ENCODE assay signal across 21 cellular contexts in genomic region chr5:101429241-101429640, GRCh38.
DNase-seq lines count a peak whose midpoint lies in the region; ATAC-seq and TF ChIP-seq lines count a peak whose summit lies in the region.
"Had no signal": no experiment of that assay in that cellular context is flagged by ENCODE, and none has a peak within 500 bp of the region (broad histone marks: within the 10 kb centered on the region; RNA-seq: fewer than 3 reads in every experiment).

No MANE protein-coding gene starts in this region.

- no peaks in the 10 kb centered on the region for H4K20me1 ChIP-seq in fibroblast of lung (ENCODE audit: control insufficient read depth, extremely low read depth, insufficient read depth, low read length)

- H3K36me3 ChIP-seq in fibroblast of lung (ENCODE audit: control insufficient read depth, insufficient read depth, low read length), result no peaks in the 10 kb centered on the region
- H3K36me3 ChIP-seq: esophagus squamous epithelium, prostate gland, SJCRH30 had no signal

- no peak overlapping the region for H3K4me2 ChIP-seq in fibroblast of lung (ENCODE audit: extremely low read depth, insufficient read depth, low read length)

- ATAC-seq in HG03095 (IDR thresholded peaks at IDR 0.05; ENCODE audit: unreplicated experiment) (no peak), HG03439 (IDR thresholded peaks at IDR 0.05; ENCODE audit: unreplicated experiment) (no peak)
- ATAC-seq: Panc1 had no signal

- no peaks in the 10 kb centered on the region for H3K27me3 ChIP-seq in fibroblast of lung (ENCODE audit: control insufficient read depth, insufficient read depth, low read length)
- H3K27me3 ChIP-seq: esophagus squamous epithelium, SJCRH30 had no signal

- peak; percentile 73 for DNase-seq in AG10803 (ENCODE audit: low read depth)
- peak; percentile 30 for DNase-seq in LHCN-M2 (ENCODE audit: low read depth)
- DNase-seq in fibroblast of lung (ENCODE audit: low read depth in 2 of 2), result peak; percentile 29 to 79
- peak; percentile 44 for DNase-seq in renal cortical epithelial cell (ENCODE audit: low read depth)
- no peak for DNase-seq in RWPE1 (ENCODE audit: low spot score)
- DNase-seq: activated CD4-positive, alpha-beta T cell treated with anti-CD3 and anti-CD28 coated beads for 4 hours; activated naive CD4-positive, alpha-beta T cell treated with Interleukin-2 at 50 U/mL for 16 hours; activated T-cell treated with anti-CD3 and anti-CD28 coated beads, Interleukin-2, amount 50 U/mL, for 24 hours; CD8-positive, alpha-beta memory T cell; cortex of kidney; esophagus squamous epithelium; head of caudate nucleus; NCI-H1048; NCI-H187; NCI-H526; SJCRH30; substantia nigra had no signal

- H3K4me1 ChIP-seq in fibroblast of lung (ENCODE audit: control insufficient read depth, extremely low read depth, insufficient read depth, low read length), result no peaks in the 10 kb centered on the region
- H3K4me1 ChIP-seq: esophagus squamous epithelium, prostate gland, SJCRH30 had no signal

- POLR2A ChIA-PET in RWPE1 (lab: Yijun Ruan, JAX; ENCODE audit: low non-redundant PET), result no interaction called here

- CTCF ChIA-PET in RWPE1 (lab: Yijun Ruan, JAX), result no interaction called here

- H3K4me3 ChIP-seq in AG10803 (ENCODE audit: low read length) (no peak overlapping the region), fibroblast of lung (replicated peaks in 1 of 4; ENCODE audit: control extremely low read depth in 1 of 4, insufficient read depth in 1 of 4, low read depth in 3 of 4, low read length in 4 of 4) (no peak overlapping the region)
- H3K4me3 ChIP-seq: esophagus squamous epithelium, prostate gland, SJCRH30 had no signal

- no peak overlapping the region for H2AFZ ChIP-seq in fibroblast of lung (ENCODE audit: low read length)

- H3K79me2 ChIP-seq in fibroblast of lung (ENCODE audit: control insufficient read depth, insufficient read depth, low read length), result no peaks in the 10 kb centered on the region

- H3K27ac ChIP-seq in fibroblast of lung (ENCODE audit: insufficient read depth, low read length) (peak overlapping the region; percentile 23), RWPE1 (no peak overlapping the region)
- H3K27ac ChIP-seq: esophagus squamous epithelium, prostate gland, SJCRH30 had no signal

- TF ChIP-seq CTCF in AG10803 (conservative IDR thresholded peaks at IDR 0.05; ENCODE audit: low read length), result no peak
- no peak for TF ChIP-seq CTCF in fibroblast of lung (conservative IDR thresholded peaks at IDR 0.05 in 1 of 2, IDR thresholded peaks at IDR 0.05 in 1 of 2; ENCODE audit: low read depth in 1 of 2, low read length in 2 of 2)
- no peak for TF ChIP-seq CTCF in RWPE1 (conservative IDR thresholded peaks at IDR 0.05; ENCODE audit: low read depth)

- H3K9me3 ChIP-seq in fibroblast of lung (ENCODE audit: control insufficient read depth, insufficient read depth, low read depth, low read length), result no peaks in the 10 kb centered on the region
- H3K9me3 ChIP-seq: esophagus squamous epithelium, prostate gland, SJCRH30 had no signal

- H3K9ac ChIP-seq in fibroblast of lung (ENCODE audit: insufficient read depth, low read length), result no peak overlapping the region
